In genomic region chr6:35452186-35453090, GRCh38 we compare ENCODE assay signal across 8 cellular contexts. TPM values are rescaled to one million over a fixed set of nuclear protein-coding genes. Genes with fewer than 3 reads are reported as not detected.
DNase-seq lines count a peak whose midpoint lies in the region; ATAC-seq and TF ChIP-seq lines count a peak whose summit lies in the region.

A gene with protein sequence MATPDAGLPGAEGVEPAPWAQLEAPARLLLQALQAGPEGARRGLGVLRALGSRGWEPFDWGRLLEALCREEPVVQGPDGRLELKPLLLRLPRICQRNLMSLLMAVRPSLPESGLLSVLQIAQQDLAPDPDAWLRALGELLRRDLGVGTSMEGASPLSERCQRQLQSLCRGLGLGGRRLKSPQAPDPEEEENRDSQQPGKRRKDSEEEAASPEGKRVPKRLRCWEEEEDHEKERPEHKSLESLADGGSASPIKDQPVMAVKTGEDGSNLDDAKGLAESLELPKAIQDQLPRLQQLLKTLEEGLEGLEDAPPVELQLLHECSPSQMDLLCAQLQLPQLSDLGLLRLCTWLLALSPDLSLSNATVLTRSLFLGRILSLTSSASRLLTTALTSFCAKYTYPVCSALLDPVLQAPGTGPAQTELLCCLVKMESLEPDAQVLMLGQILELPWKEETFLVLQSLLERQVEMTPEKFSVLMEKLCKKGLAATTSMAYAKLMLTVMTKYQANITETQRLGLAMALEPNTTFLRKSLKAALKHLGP (plus strand): TSS chr6:35452338. CDS start chr6:35452546, 208 bp downstream.

- H3K4me3 Mint-ChIP-seq in activated B cell treated with CpG ODN at 0.5 μM for 24 hours: peak within 1 kb of the TSS; percentile 86

- H3K4me1 Mint-ChIP-seq in activated B cell treated with CpG ODN at 0.5 μM for 24 hours: peaks cover 27% of the 10 kb centered on the region

- no peaks in the 10 kb centered on the region for H3K9me3 Mint-ChIP-seq in activated B cell treated with CpG ODN at 0.5 μM for 24 hours

- intact Hi-C loops in activated B cell treated with CpG ODN at 0.5 μM for 24 hours (cut with micrococcal nuclease): loop anchor here (1.0 kb wide), 2 partner anchors 16 to 279 kb away; partner anchors contain the start of gene RPL10A

- no peak for TF ChIP-seq CTCF in activated B cell treated with CpG ODN at 0.5 μM for 24 hours (IDR thresholded peaks at IDR 0.05)
- no peak for TF ChIP-seq CTCF in cardiac fibroblast (IDR thresholded peaks at IDR 0.05; ENCODE audit: low read depth, low read length)

- ATAC-seq in GM18909 (IDR thresholded peaks at IDR 0.05; ENCODE audit: poor library complexity, unreplicated experiment) (peak; percentile 92), HG03139 (IDR thresholded peaks at IDR 0.05; ENCODE audit: unreplicated experiment) (peak; percentile 84), activated B cell treated with CpG ODN at 0.5 μM for 24 hours (ENCODE audit: low read depth) (peak; percentile 90)

- CTCF ChIA-PET in activated B cell treated with CpG ODN at 0.5 μM for 24 hours (lab: Charles Lee): interaction anchor here (3.1 to 6.2 kb wide), 3 partner anchors 15 to 155 kb away, joined by 15 to 81 read pairs (median 35); partner anchors contain the start of genes DEF6, PPARD and RPL10A

- DNase-seq in AG08395 (ENCODE audit: low spot score) (peak; percentile 97), NCI-H2227 (lab: John Stamatoyannopoulos, UW; ENCODE audit: unreplicated experiment) (peak; percentile 96), activated B cell treated with CpG ODN at 0.5 μM for 24 hours (peak; percentile 97), cardiac fibroblast (ENCODE audit: low read depth in 2 of 2) (peak; percentile 93 to 94), inferior parietal cortex (ENCODE audit: extremely low spot score) (peak; percentile 86), smooth muscle cell of the brain vasculature (ENCODE audit: low read depth, low spot score) (peak; percentile 79)

- POLR2A ChIA-PET in activated B cell treated with CpG ODN at 0.5 μM for 24 hours (lab: Charles Lee): interaction anchor here (0.6 to 2.9 kb wide), 9 partner anchors 14 to 193 kb away, joined by 3 to 20 read pairs (median 5); partner anchors contain the start of genes DEF6, PPARD, RPL10A and ZNF76

- peak within 1 kb of the TSS; percentile 61 to 74 for H3K4me3 ChIP-seq in cardiac fibroblast (replicated peaks in 1 of 2; ENCODE audit: low read depth in 2 of 2, low read length in 2 of 2)

- H3K27me3 Mint-ChIP-seq in activated B cell treated with CpG ODN at 0.5 μM for 24 hours: no peaks in the 10 kb centered on the region

- H3K36me3 Mint-ChIP-seq in activated B cell treated with CpG ODN at 0.5 μM for 24 hours (ENCODE audit: low read depth): peaks cover 12% of the 10 kb centered on the region

- peak within 1 kb of the TSS; percentile 5 for H3K27ac Mint-ChIP-seq in activated B cell treated with CpG ODN at 0.5 μM for 24 hours

RNA-seq across cellular contexts. Expression of the gene that starts here (rescaled TPM):
- total RNA-seq in activated B cell treated with CpG ODN at 0.5 μM for 24 hours: 8.5 and 9.2 TPM in 2 replicates

Comparison
In these comparisons a context has a peak if more than half of its experiments do, and no peak if none do; other contexts are left out.
1. Peak in every context shown above with its lines: DNase-seq, ATAC-seq and H3K4me3 ChIP-seq.